Comparison of ENCODE assay signal across 33 cellular contexts in the genomic region with DNA sequence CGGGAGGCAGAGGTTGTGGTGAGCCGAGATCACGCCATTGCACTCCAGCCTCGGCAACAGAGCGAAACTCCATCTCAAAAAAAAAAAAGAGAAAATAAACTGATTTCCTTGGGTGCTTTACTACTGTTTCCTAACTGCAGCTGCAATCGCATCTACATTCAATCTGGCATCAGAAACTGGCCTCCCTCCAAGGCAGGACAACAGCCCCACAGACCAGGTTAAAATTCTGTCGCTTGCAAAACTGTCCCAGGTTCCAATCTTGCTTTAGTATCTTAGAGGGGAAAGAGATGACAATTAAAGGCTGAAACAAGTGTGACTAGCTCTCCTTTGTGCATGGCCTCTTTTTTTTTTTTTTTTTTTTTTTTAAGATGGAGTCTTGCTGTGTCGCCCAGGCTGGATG.
"Had no signal": no experiment of that assay in that cellular context is flagged by ENCODE, and none has a peak within 500 bp of the region (broad histone marks: within the 10 kb centered on the region; RNA-seq: fewer than 3 reads in every experiment).

No MANE protein-coding gene starts in this region.

- FAIRE-seq: astrocyte, TTC549 had no signal

- H3K27me3 ChIP-seq: adrenal gland, body of pancreas, brain microvascular endothelial cell, breast epithelium had no signal

- H3K4me3 ChIP-seq: adrenal gland, body of pancreas, breast epithelium had no signal

- DNase-seq: activated B cell treated with CpG ODN at 0.5 μM for 24 hours; activated CD4-positive, alpha-beta memory T cell treated with anti-CD3 and anti-CD28 coated beads for 36 hours; activated CD4-positive, alpha-beta T cell treated with anti-CD3 and anti-CD28 coated beads for 4 hours; activated CD4-positive, alpha-beta T cell treated with anti-CD3 and anti-CD28 coated beads, Interleukin-2, amount 10 ng/mL, durations not matched to agents 24 days and 14 days; activated CD4-positive, alpha-beta T cell treated with anti-CD3 and anti-CD28 coated beads, Interleukin-2, amount 50 U/mL, for 1 hour; activated CD4-positive, alpha-beta T cell treated with anti-CD3 and anti-CD28 coated beads, Interleukin-2, amount 50 U/mL, for 4 hours; activated CD4-positive, CD25-positive, alpha-beta regulatory T cell treated with anti-CD3 and anti-CD28 coated beads, Interleukin-2, amount 50 U/mL, for 72 hours; activated CD8-positive, alpha-beta memory T cell treated with anti-CD3 and anti-CD28 coated beads, Interleukin-2, amount 50 U/mL, for 4 hours; activated CD8-positive, alpha-beta T cell treated with anti-CD3 and anti-CD28 coated beads for 36 hours; activated effector memory CD4-positive, alpha-beta T cell treated with anti-CD3 and anti-CD28 coated beads, Interleukin-2, amount 50 U/mL, for 16 hours; activated gamma-delta T cell treated with Interleukin-2 at 50 U/mL for 16 hours; activated naive CD4-positive, alpha-beta T cell; activated naive CD4-positive, alpha-beta T cell treated with anti-CD3 and anti-CD28 coated beads for 36 hours; activated naive CD4-positive, alpha-beta T cell treated with anti-CD3 and anti-CD28 coated beads, Interleukin-2, amount 50 U/mL, for 16 hours; activated naive CD8-positive, alpha-beta T cell treated with anti-CD3 and anti-CD28 coated beads for 36 hours; activated T-cell treated with anti-CD3 and anti-CD28 coated beads for 4 hours; activated T-cell treated with anti-CD3 and anti-CD28 coated beads, Interleukin-2, amount 50 U/mL, for 1 hour; activated T-cell treated with anti-CD3 and anti-CD28 coated beads, Interleukin-2, amount 50 U/mL, for 4 hours; activated T-cell treated with anti-CD3 and anti-CD28 coated beads, Interleukin-2, amount 50 U/mL, for 72 hours; adrenal gland; amniotic stem cell; aorta; body of pancreas; brain microvascular endothelial cell; central memory CD4-positive, alpha-beta T cell; T-helper 1 cell; T-helper 2 cell; T-helper 9 cell had no signal

- H3K4me1 ChIP-seq: adrenal gland, breast epithelium had no signal

- H3K36me3 ChIP-seq: adrenal gland, brain microvascular endothelial cell, breast epithelium had no signal

- H3K27ac ChIP-seq: adrenal gland, body of pancreas, brain microvascular endothelial cell, breast epithelium had no signal

- ATAC-seq: activated CD8-positive, alpha-beta T cell treated with anti-CD3 and anti-CD28 coated beads for 36 hours; activated naive CD4-positive, alpha-beta T cell treated with anti-CD3 and anti-CD28 coated beads, Interleukin-2, amount 50 U/mL, for 72 hours; activated T-cell treated with anti-CD3 and anti-CD28 coated beads, Interleukin-2, amount 50 U/mL, for 4 hours; activated T-cell treated with anti-CD3 and anti-CD28 coated beads, Interleukin-2, amount 50 U/mL, for 72 hours; activated T-helper 17 cell treated with anti-CD3 and anti-CD28 coated beads, Interleukin-2, amount 50 U/mL, for 72 hours; body of pancreas had no signal

- H3K9me3 ChIP-seq: adrenal gland, body of pancreas, breast epithelium had no signal
